3 cellular contexts compared by ENCODE assay signal in the genomic region with DNA sequence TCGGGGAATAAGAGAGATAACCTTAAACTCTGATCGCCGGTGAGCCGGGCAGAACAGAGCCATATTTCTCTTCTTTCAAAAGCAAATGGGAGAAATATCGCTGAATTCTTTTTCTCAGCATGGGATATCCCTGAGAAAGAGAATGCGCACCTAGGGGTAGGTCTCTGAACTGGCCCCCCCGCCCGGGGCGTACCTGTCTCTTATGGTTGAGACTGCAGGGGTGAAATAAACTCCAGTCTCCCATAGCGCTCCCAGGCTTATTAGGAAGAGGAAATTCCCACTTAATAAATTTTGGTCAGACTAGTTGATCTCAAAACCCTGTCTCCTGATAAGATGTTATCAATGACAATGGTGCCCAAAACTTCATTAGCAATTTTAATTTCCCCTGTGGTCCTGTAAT. TPM values are rescaled to one million over a fixed set of nuclear protein-coding genes. Genes with fewer than 3 reads are reported as not detected.
"Had no signal": no experiment of that assay in that cellular context is flagged by ENCODE, and none has a peak within 500 bp of the region (broad histone marks: within the 10 kb centered on the region; RNA-seq: fewer than 3 reads in every experiment).

No MANE protein-coding gene starts in this region.

RNA-seq across cellular contexts. Expression of gene ADAMTS5, which starts 58.8 kb away (rescaled TPM):
- total RNA-seq: natural killer cell treated with Interleukin-12 subunit alpha and Interleukin-12 subunit beta and Interleukin-15 and Interleukin-18, amount 100 ng/mL, for 72 hours had no signal
- polyA plus RNA-seq: immature natural killer cell; naive thymus-derived CD4-positive, alpha-beta T cell had no signal
